15 cellular contexts compared by ENCODE assay signal in genomic region chr3:12308517-12308916, GRCh38. TPM values are rescaled to one million over a fixed set of nuclear protein-coding genes. Genes with fewer than 3 reads are reported as not detected.
DNase-seq lines count a peak whose midpoint lies in the region; ATAC-seq, FAIRE-seq and TF ChIP-seq lines count a peak whose summit lies in the region.
"Had no signal": no experiment of that assay in that cellular context is flagged by ENCODE, and none has a peak within 500 bp of the region (broad histone marks: within the 10 kb centered on the region; RNA-seq: fewer than 3 reads in every experiment).

No MANE protein-coding gene starts in this region.

- FAIRE-seq in H54 (lab: Jason Lieb, UNC): peak; percentile 83
- FAIRE-seq: GM12892 had no signal

- H3K27me3 ChIP-seq in colonic mucosa: no peaks in the 10 kb centered on the region
- H3K27me3 ChIP-seq: Peyer's patch had no signal

- no peak overlapping the region for H3K4me3 ChIP-seq in colonic mucosa
- H3K4me3 ChIP-seq: Peyer's patch had no signal

- intact Hi-C loops in colonic mucosa (cut with DNase I): loop anchor here (10.0 kb wide), 1 partner anchor 156 kb away; no protein-coding TSS in a partner anchor

- H3K4me1 ChIP-seq in colonic mucosa: no peaks in the 10 kb centered on the region
- H3K4me1 ChIP-seq: Peyer's patch had no signal

- H3K36me3 ChIP-seq in colonic mucosa: no peaks in the 10 kb centered on the region
- H3K36me3 ChIP-seq: Peyer's patch had no signal

- no peak overlapping the region for H3K4me3 Mint-ChIP-seq in activated T-helper 17 cell treated with anti-CD3 and anti-CD28 coated beads, Interleukin-2, amount 50 U/mL, for 72 hours
- H3K4me3 Mint-ChIP-seq: CD4-positive, alpha-beta T cell; natural killer cell treated with Interleukin-12 subunit alpha and Interleukin-12 subunit beta and Interleukin-15 and Interleukin-18, amount 100 ng/mL, for 72 hours had no signal

- peaks cover 4% of the 10 kb centered on the region for H3K27me3 Mint-ChIP-seq in activated T-helper 17 cell treated with anti-CD3 and anti-CD28 coated beads, Interleukin-2, amount 50 U/mL, for 72 hours

- no peaks in the 10 kb centered on the region for H3K9me3 ChIP-seq in colonic mucosa
- H3K9me3 ChIP-seq: Peyer's patch had no signal

- DNase-seq in A172 (ENCODE audit: low spot score): peak; percentile 92
- no peak for DNase-seq in H54 (ENCODE audit: insufficient read length, low spot score)
- DNase-seq in hepatic stellate cell (ENCODE audit: low spot score): peak; percentile 37
- DNase-seq in cerebellar cortex (ENCODE audit: low spot score): no peak
- no peak for DNase-seq in colonic mucosa
- no peak for DNase-seq in NCI-H510A (lab: John Stamatoyannopoulos, UW)
- DNase-seq in retina: no peak
- DNase-seq: activated CD4-positive, alpha-beta T cell treated with anti-CD3 and anti-CD28 coated beads for 4 hours; amygdala; CD4-positive, alpha-beta T cell; hippocampal formation; Peyer's patch had no signal

- H3K27ac ChIP-seq in colonic mucosa: no peak overlapping the region
- H3K27ac ChIP-seq: Peyer's patch had no signal

- no peak for TF ChIP-seq POLR2A in H54 (IDR thresholded peaks at IDR 0.05; ENCODE audit: low read depth, low read length)

- H3K36me3 Mint-ChIP-seq in activated T-helper 17 cell treated with anti-CD3 and anti-CD28 coated beads, Interleukin-2, amount 50 U/mL, for 72 hours (ENCODE audit: low read depth): no peaks in the 10 kb centered on the region
- H3K36me3 Mint-ChIP-seq: natural killer cell treated with Interleukin-12 subunit alpha and Interleukin-12 subunit beta and Interleukin-15 and Interleukin-18, amount 100 ng/mL, for 72 hours had no signal

- peak; percentile 46 for ATAC-seq in activated T-helper 17 cell treated with anti-CD3 and anti-CD28 coated beads, Interleukin-2, amount 50 U/mL, for 72 hours (replicated peaks)
- ATAC-seq: natural killer cell treated with Interleukin-12 subunit alpha and Interleukin-12 subunit beta and Interleukin-15 and Interleukin-18, amount 100 ng/mL, for 72 hours had no signal

- TF ChIP-seq CTCF in colonic mucosa (IDR thresholded peaks at IDR 0.05): no peak

- H3K4me1 Mint-ChIP-seq in activated T-helper 17 cell treated with anti-CD3 and anti-CD28 coated beads, Interleukin-2, amount 50 U/mL, for 72 hours: peaks cover 12% of the 10 kb centered on the region

- H3K9ac ChIP-seq in colonic mucosa (ENCODE audit: low read depth in 2 of 2, low read length in 2 of 2): no peak overlapping the region

- no peak overlapping the region for H3K27ac Mint-ChIP-seq in activated T-helper 17 cell treated with anti-CD3 and anti-CD28 coated beads, Interleukin-2, amount 50 U/mL, for 72 hours
- H3K27ac Mint-ChIP-seq: CD4-positive, alpha-beta T cell; natural killer cell treated with Interleukin-12 subunit alpha and Interleukin-12 subunit beta and Interleukin-15 and Interleukin-18, amount 100 ng/mL, for 72 hours had no signal

- H3K9me3 Mint-ChIP-seq in activated T-helper 17 cell treated with anti-CD3 and anti-CD28 coated beads, Interleukin-2, amount 50 U/mL, for 72 hours: no peaks in the 10 kb centered on the region
- H3K9me3 Mint-ChIP-seq: CD4-positive, alpha-beta T cell; natural killer cell treated with Interleukin-12 subunit alpha and Interleukin-12 subunit beta and Interleukin-15 and Interleukin-18, amount 100 ng/mL, for 72 hours had no signal

RNA-seq across cellular contexts. Expression of gene PPARG, which starts 19.6 kb away (rescaled TPM):
- total RNA-seq in A172 (2014; rRNA removed; shearing (Covaris generic)): 11.9 and 13.2 TPM in 2 replicates
- 10 to 100 TPM in 1 of 2 donors, 1 to 10 TPM in 1; 1.5 to 18.3 TPM for total RNA-seq in activated T-helper 17 cell treated with anti-CD3 and anti-CD28 coated beads, Interleukin-2, amount 50 U/mL, for 72 hours
- total RNA-seq in colonic mucosa: 100 to 1,000 TPM in 1 of 2 donors, 10 to 100 TPM in 1; 85.2 to 169 TPM

Comparison
In these comparisons a context has a peak if more than half of its experiments do, and no peak if none do; other contexts are left out.
1. DNase-seq: peak in A172 (single experiment) and hepatic stellate cell (single experiment); none in H54 (single experiment), cerebellar cortex (single experiment), colonic mucosa (single experiment), NCI-H510A (single experiment) and retina (single experiment).